Comparison of ENCODE assay signal across 37 cellular contexts in genomic region chr16:88836791-88837190, GRCh38. TPM values are rescaled to one million over a fixed set of nuclear protein-coding genes. Genes with fewer than 3 reads are reported as not detected.
"Had no signal": no experiment of that assay in that cellular context is flagged by ENCODE, and none has a peak within 500 bp of the region (broad histone marks: within the 10 kb centered on the region; RNA-seq: fewer than 3 reads in every experiment).

No MANE protein-coding gene starts in this region.

- H3K4me3 ChIP-seq: adrenal gland, body of pancreas, esophagus squamous epithelium, gastroesophageal sphincter, heart right ventricle, hepatocyte had no signal

- H3K9me3 Mint-ChIP-seq: activated B cell treated with CpG ODN at 0.5 μM for 24 hours; activated CD8-positive, alpha-beta T cell treated with anti-CD3 and anti-CD28 coated beads for 36 hours; activated naive CD4-positive, alpha-beta T cell treated with anti-CD3 and anti-CD28 coated beads for 36 hours; activated naive CD4-positive, alpha-beta T cell treated with anti-CD3 and anti-CD28 coated beads, Interleukin-2, amount 50 U/mL, for 24 hours; activated naive CD8-positive, alpha-beta T cell treated with anti-CD3 and anti-CD28 coated beads for 36 hours; activated naive CD8-positive, alpha-beta T cell treated with anti-CD3 and anti-CD28 coated beads, Interleukin-2, amount 50 U/mL, for 24 hours; activated T-cell treated with anti-CD3 and anti-CD28 coated beads, Interleukin-2, amount 50 U/mL, for 4 hours; activated T-helper 17 cell treated with anti-CD3 and anti-CD28 coated beads, Interleukin-2, amount 50 U/mL, for 72 hours; effector memory CD8-positive, alpha-beta T cell; T-helper 2 cell treated with Interferon-gamma antibody and Interleukin-4, amounts not matched to agents 5 μg/mL and 100 μg/mL, for 36 hours had no signal

- H3K4me1 Mint-ChIP-seq: activated B cell treated with CpG ODN at 0.5 μM for 24 hours; activated naive CD4-positive, alpha-beta T cell treated with anti-CD3 and anti-CD28 coated beads, Interleukin-2, amount 50 U/mL, for 24 hours; activated naive CD8-positive, alpha-beta T cell treated with anti-CD3 and anti-CD28 coated beads for 36 hours; activated naive CD8-positive, alpha-beta T cell treated with anti-CD3 and anti-CD28 coated beads, Interleukin-2, amount 50 U/mL, for 24 hours; activated T-helper 17 cell treated with anti-CD3 and anti-CD28 coated beads, Interleukin-2, amount 50 U/mL, for 72 hours had no signal

- H3K36me3 ChIP-seq: WERI-Rb-1 had no signal

- H3K27ac Mint-ChIP-seq: activated B cell treated with CpG ODN at 0.5 μM for 24 hours; activated CD8-positive, alpha-beta T cell treated with anti-CD3 and anti-CD28 coated beads for 36 hours; activated naive CD4-positive, alpha-beta T cell treated with anti-CD3 and anti-CD28 coated beads for 36 hours; activated naive CD4-positive, alpha-beta T cell treated with anti-CD3 and anti-CD28 coated beads, Interleukin-2, amount 50 U/mL, for 24 hours; activated naive CD8-positive, alpha-beta T cell treated with anti-CD3 and anti-CD28 coated beads for 36 hours; activated naive CD8-positive, alpha-beta T cell treated with anti-CD3 and anti-CD28 coated beads, Interleukin-2, amount 50 U/mL, for 24 hours; activated T-helper 17 cell treated with anti-CD3 and anti-CD28 coated beads, Interleukin-2, amount 50 U/mL, for 72 hours; effector memory CD8-positive, alpha-beta T cell; T-helper 2 cell treated with Interferon-gamma antibody and Interleukin-4, amounts not matched to agents 5 μg/mL and 100 μg/mL, for 36 hours had no signal

- H3K27me3 Mint-ChIP-seq: activated B cell treated with CpG ODN at 0.5 μM for 24 hours; activated CD8-positive, alpha-beta T cell treated with anti-CD3 and anti-CD28 coated beads for 36 hours; activated naive CD4-positive, alpha-beta T cell treated with anti-CD3 and anti-CD28 coated beads, Interleukin-2, amount 50 U/mL, for 24 hours; activated naive CD8-positive, alpha-beta T cell treated with anti-CD3 and anti-CD28 coated beads for 36 hours; activated naive CD8-positive, alpha-beta T cell treated with anti-CD3 and anti-CD28 coated beads, Interleukin-2, amount 50 U/mL, for 24 hours; activated T-helper 17 cell treated with anti-CD3 and anti-CD28 coated beads, Interleukin-2, amount 50 U/mL, for 72 hours; effector memory CD8-positive, alpha-beta T cell had no signal

- H3K9me3 ChIP-seq: adrenal gland, body of pancreas, esophagus squamous epithelium, gastroesophageal sphincter, heart right ventricle had no signal

- H3K4me3 Mint-ChIP-seq: activated B cell treated with CpG ODN at 0.5 μM for 24 hours; activated CD8-positive, alpha-beta T cell treated with anti-CD3 and anti-CD28 coated beads for 36 hours; activated naive CD4-positive, alpha-beta T cell treated with anti-CD3 and anti-CD28 coated beads for 36 hours; activated naive CD4-positive, alpha-beta T cell treated with anti-CD3 and anti-CD28 coated beads, Interleukin-2, amount 50 U/mL, for 24 hours; activated naive CD8-positive, alpha-beta T cell treated with anti-CD3 and anti-CD28 coated beads for 36 hours; activated naive CD8-positive, alpha-beta T cell treated with anti-CD3 and anti-CD28 coated beads, Interleukin-2, amount 50 U/mL, for 24 hours; activated T-cell treated with anti-CD3 and anti-CD28 coated beads, Interleukin-2, amount 50 U/mL, for 4 hours; activated T-helper 17 cell treated with anti-CD3 and anti-CD28 coated beads, Interleukin-2, amount 50 U/mL, for 72 hours; effector memory CD8-positive, alpha-beta T cell; T-helper 2 cell treated with Interferon-gamma antibody and Interleukin-4, amounts not matched to agents 5 μg/mL and 100 μg/mL, for 36 hours had no signal

- H3K27ac ChIP-seq: adrenal gland, body of pancreas, epithelial cell of prostate, esophagus squamous epithelium, gastroesophageal sphincter, heart right ventricle, hepatocyte, WERI-Rb-1 had no signal

- DNase-seq: activated B cell treated with CpG ODN at 0.5 μM for 24 hours; activated CD4-positive, alpha-beta T cell treated with anti-CD3 and anti-CD28 coated beads for 48 hours; activated CD4-positive, alpha-beta T cell treated with anti-CD3 and anti-CD28 coated beads, Interleukin-2, amount 50 U/mL, for 1 hour; activated CD4-positive, alpha-beta T cell treated with anti-CD3 and anti-CD28 coated beads, Interleukin-2, amount 50 U/mL, for 48 hours; activated CD8-positive, alpha-beta memory T cell treated with anti-CD3 and anti-CD28 coated beads for 24 hours; activated CD8-positive, alpha-beta T cell treated with anti-CD3 and anti-CD28 coated beads for 36 hours; activated effector memory CD4-positive, alpha-beta T cell treated with Interleukin-2 at 50 U/mL for 16 hours; activated gamma-delta T cell treated with Interleukin-2 at 50 U/mL for 16 hours; activated naive CD4-positive, alpha-beta T cell treated with anti-CD3 and anti-CD28 coated beads for 36 hours; activated naive CD8-positive, alpha-beta T cell treated with anti-CD3 and anti-CD28 coated beads for 36 hours; activated naive CD8-positive, alpha-beta T cell treated with anti-CD3 and anti-CD28 coated beads, Interleukin-2, amount 50 U/mL, for 24 hours; activated T-cell treated with anti-CD3 and anti-CD28 coated beads, Interleukin-2, amount 50 U/mL, for 4 hours; adrenal gland; amygdala; aorta; body of pancreas; caudate nucleus; cortex of kidney; dermis blood vessel endothelial cell; effector CD4-positive, alpha-beta T cell; effector memory CD8-positive, alpha-beta T cell; esophagus squamous epithelium; foreskin melanocyte; heart right ventricle; T1000; WERI-Rb-1 had no signal

- H3K79me2 ChIP-seq: hepatocyte had no signal

- H2AFZ ChIP-seq: hepatocyte had no signal

- H3K4me2 ChIP-seq: hepatocyte had no signal

- H3K4me1 ChIP-seq: adrenal gland, body of pancreas, gastroesophageal sphincter had no signal

- H3K27me3 ChIP-seq: adrenal gland, body of pancreas, esophagus squamous epithelium, gastroesophageal sphincter, heart right ventricle, hepatocyte had no signal

RNA-seq across cellular contexts. Expression of gene PABPN1L, which starts 29.7 kb away (rescaled TPM):
- total RNA-seq: activated CD8-positive, alpha-beta T cell treated with anti-CD3 and anti-CD28 coated beads for 36 hours; activated naive CD4-positive, alpha-beta T cell treated with anti-CD3 and anti-CD28 coated beads for 36 hours; activated naive CD8-positive, alpha-beta T cell treated with anti-CD3 and anti-CD28 coated beads for 36 hours; activated T-cell treated with anti-CD3 and anti-CD28 coated beads, Interleukin-2, amount 50 U/mL, for 4 hours; activated T-helper 17 cell treated with anti-CD3 and anti-CD28 coated beads, Interleukin-2, amount 50 U/mL, for 72 hours; aorta; body of pancreas; chondrocyte; dermis blood vessel endothelial cell; endothelial cell of umbilical vein; esophagus squamous epithelium; fibroblast of lung; fibroblast of villous mesenchyme; glomerular endothelial cell; hepatocyte had no signal
- polyA plus RNA-seq: aorta, endothelial cell of umbilical vein, fibroblast of lung, heart right ventricle, hepatocyte had no signal
